In genomic region chr4:101239685-101240084, GRCh38 we compare ENCODE assay signal across 1 cellular context.
A peak's percentile ranks its signal among the peaks of the same experiment; 100 is the strongest.
TF ChIP-seq lines count a peak whose summit lies in the region.

No MANE protein-coding gene starts in this region.

TF ChIP-seq in HEK293, 187 proteins besides CTCF, POLR2A, EP300 and RAD21 (continued from another document):
- TF ChIP-seq ZNF692 (tag by site-specific recombination; IDR thresholded peaks at IDR 0.05) (no peak), FEZF1 (tag by site-specific recombination; IDR thresholded peaks at IDR 0.05) (peak; percentile 73), ZNF792 (tag by site-specific recombination; IDR thresholded peaks at IDR 0.05) (no peak)
